In genomic region chr9:95124582-95125359, GRCh38 we compare ENCODE assay signal across 13 cellular contexts.
DNase-seq lines count a peak whose midpoint lies in the region; ATAC-seq and TF ChIP-seq lines count a peak whose summit lies in the region.
"Had no signal": no experiment of that assay in that cellular context is flagged by ENCODE, and none has a peak within 500 bp of the region (broad histone marks: within the 10 kb centered on the region; RNA-seq: fewer than 3 reads in every experiment).

No MANE protein-coding gene starts in this region.

- H3K9me3 ChIP-seq in suprapubic skin (no peaks in the 10 kb centered on the region), gastroesophageal sphincter (no peaks in the 10 kb centered on the region)

- TF ChIP-seq EP300 in suprapubic skin (IDR thresholded peaks at IDR 0.05) = no peak
- TF ChIP-seq EP300 in gastroesophageal sphincter (IDR thresholded peaks at IDR 0.05) = no peak

- TF ChIP-seq CTCF in fibroblast of pulmonary artery (IDR thresholded peaks at IDR 0.05; ENCODE audit: low read length, missing control alignments) (peak; percentile 7), suprapubic skin (IDR thresholded peaks at IDR 0.05) (no peak), gastroesophageal sphincter (IDR thresholded peaks at IDR 0.05) (peak in 1 of 4 experiments; percentile 47)

- in situ Hi-C loops in SK-MEL-5 (cut with HindIII; ENCODE audit: low pct_unique_long_range_greater_than_20kb, low sequenced_read_pairs) = no loop called here

- ATAC-seq in gastroesophageal sphincter (no peak), HG03342 (IDR thresholded peaks at IDR 0.05; ENCODE audit: unreplicated experiment) (no peak), HG03457 (IDR thresholded peaks at IDR 0.05; ENCODE audit: unreplicated experiment) (no peak)

- H3K4me1 ChIP-seq in suprapubic skin (peaks cover 41% of the 10 kb centered on the region), gastroesophageal sphincter (peaks cover 0 to 45% (median 0%) of the 10 kb centered on the region in 3 donors)

- peak overlapping the region; percentile 34 for H3K27ac ChIP-seq in suprapubic skin
- no peak overlapping the region for H3K27ac ChIP-seq in gastroesophageal sphincter
- H3K27ac ChIP-seq: KMS-11 had no signal

- 49% methylated on average over 9 of the region's 9 CpGs for WGBS in suprapubic skin
- 68 to 84% methylated on average over 5 to 6 of the region's 9 CpGs for WGBS in gastroesophageal sphincter (ENCODE audit: low coverage in 1 of 2), 2 donors

- H3K36me3 ChIP-seq in suprapubic skin = no peaks in the 10 kb centered on the region
- no peaks in the 10 kb centered on the region for H3K36me3 ChIP-seq in gastroesophageal sphincter

- H3K27me3 ChIP-seq in suprapubic skin = no peaks in the 10 kb centered on the region
- no peaks in the 10 kb centered on the region for H3K27me3 ChIP-seq in gastroesophageal sphincter

- TF ChIP-seq POLR2A in suprapubic skin (IDR thresholded peaks at IDR 0.05) (no peak), gastroesophageal sphincter (IDR thresholded peaks at IDR 0.05) (no peak)

- DNase-seq in NCI-H345 (lab: John Stamatoyannopoulos, UW) (peak; percentile 10), NCI-H345 treated with DMSO at 0.1 percent for 48 hours (lab: John Stamatoyannopoulos, UW; ENCODE audit: unreplicated experiment) (no peak), SK-MEL-5 (ENCODE audit: low read depth, low spot score) (peak; percentile 45), fibroblast of pulmonary artery (ENCODE audit: low read depth) (no peak), suprapubic skin (ENCODE audit: low spot score in 2 of 2) (no peak)
- DNase-seq: ACHN; activated naive CD4-positive, alpha-beta T cell; NK-92 treated with Interleukin-12 subunit alpha and Interleukin-12 subunit beta, amount 100 ng/mL, for 24 hours; stimulated activated CD4-positive, alpha-beta T cell treated with anti-CD3 and anti-CD28 coated beads, Interleukin-4, amount 100 ng/mL, for 4 hours had no signal

- no peak overlapping the region for H3K4me3 ChIP-seq in fibroblast of pulmonary artery (replicated peaks; ENCODE audit: low read depth, low read length)
- no peak overlapping the region for H3K4me3 ChIP-seq in suprapubic skin
- no peak overlapping the region for H3K4me3 ChIP-seq in gastroesophageal sphincter

Comparison
In these comparisons a context has a peak if more than half of its experiments do, and no peak if none do; other contexts are left out.
1. DNase-seq: peak in NCI-H345 (single experiment) and SK-MEL-5 (single experiment); none in NCI-H345 treated with DMSO at 0.1 percent for 48 hours (single experiment), fibroblast of pulmonary artery (single experiment) and suprapubic skin (0 of 2).